Comparison of ENCODE assay signal across 14 cellular contexts in the genomic region with DNA sequence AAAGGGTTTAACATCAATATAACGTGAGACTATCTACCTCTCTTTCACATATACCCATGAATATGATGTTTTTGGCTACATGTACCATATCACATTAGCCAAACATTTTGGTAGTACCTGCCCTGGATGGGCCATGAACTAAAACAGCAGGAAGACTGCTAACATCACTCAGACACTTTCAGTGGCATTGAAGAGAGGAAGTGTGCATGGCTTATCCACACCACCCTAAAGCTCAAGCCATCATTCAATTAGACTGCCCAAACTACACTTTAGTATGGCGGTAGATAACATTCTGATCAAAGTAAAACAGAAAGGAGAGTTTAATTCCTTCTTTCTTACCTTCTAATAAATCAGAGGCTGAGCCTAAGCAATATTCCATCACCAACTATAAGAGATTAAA.
DNase-seq lines count a peak whose midpoint lies in the region; ATAC-seq and TF ChIP-seq lines count a peak whose summit lies in the region.
"Had no signal": no experiment of that assay in that cellular context is flagged by ENCODE, and none has a peak within 500 bp of the region (broad histone marks: within the 10 kb centered on the region; RNA-seq: fewer than 3 reads in every experiment).

No MANE protein-coding gene starts in this region.

- H4K20me1 ChIP-seq in PC-9 (ENCODE audit: insufficient read depth), result no peaks in the 10 kb centered on the region

- H3K36me3 ChIP-seq in PC-9 (ENCODE audit: low read depth), result peaks cover 14% of the 10 kb centered on the region

- H3K9me3 Mint-ChIP-seq in activated T-cell treated with anti-CD3 and anti-CD28 coated beads, Interleukin-2, amount 50 U/mL, for 24 hours, result no peaks in the 10 kb centered on the region
- H3K9me3 Mint-ChIP-seq in activated T-cell treated with anti-CD3 and anti-CD28 coated beads, Interleukin-2, amount 50 U/mL, for 4 hours, result no peaks in the 10 kb centered on the region
- H3K9me3 Mint-ChIP-seq in stimulated activated effector memory CD8-positive, alpha-beta T cell treated with anti-CD3 and anti-CD28 coated beads, Interleukin-12 subunit alpha, Interleukin-12 subunit beta, amount 100 ng/mL, for 72 hours, result no peaks in the 10 kb centered on the region

- peaks cover 35% of the 10 kb centered on the region for H3K4me1 ChIP-seq in PC-9 (replicated peaks; ENCODE audit: insufficient read depth)
- H3K4me1 ChIP-seq: ascending aorta had no signal

- no peaks in the 10 kb centered on the region for H3K79me2 ChIP-seq in PC-9 (ENCODE audit: low read depth)

- H3K27ac ChIP-seq in PC-9, result peak overlapping the region; percentile 86
- H3K27ac ChIP-seq: ascending aorta had no signal

- peak overlapping the region; percentile 62 for H3K4me2 ChIP-seq in PC-9

- peak overlapping the region; percentile 33 for H3K27ac Mint-ChIP-seq in activated T-cell treated with anti-CD3 and anti-CD28 coated beads, Interleukin-2, amount 50 U/mL, for 24 hours
- H3K27ac Mint-ChIP-seq in stimulated activated effector memory CD8-positive, alpha-beta T cell treated with anti-CD3 and anti-CD28 coated beads, Interleukin-12 subunit alpha, Interleukin-12 subunit beta, amount 100 ng/mL, for 72 hours, result peak overlapping the region; percentile 65
- H3K27ac Mint-ChIP-seq: progenitor cell of endocrine pancreas had no signal

- peaks cover 69% of the 10 kb centered on the region for H3K36me3 Mint-ChIP-seq in activated T-cell treated with anti-CD3 and anti-CD28 coated beads, Interleukin-2, amount 50 U/mL, for 24 hours (ENCODE audit: low read depth)
- peaks cover 26% of the 10 kb centered on the region for H3K36me3 Mint-ChIP-seq in activated T-cell treated with anti-CD3 and anti-CD28 coated beads, Interleukin-2, amount 50 U/mL, for 4 hours (ENCODE audit: insufficient read depth)
- peaks cover 82% of the 10 kb centered on the region for H3K36me3 Mint-ChIP-seq in stimulated activated effector memory CD8-positive, alpha-beta T cell treated with anti-CD3 and anti-CD28 coated beads, Interleukin-12 subunit alpha, Interleukin-12 subunit beta, amount 100 ng/mL, for 72 hours

- no peak for TF ChIP-seq CTCF in PC-9 (conservative IDR thresholded peaks at IDR 0.05)

- DNase-seq in activated T-cell treated with anti-CD3 and anti-CD28 coated beads, Interleukin-2, amount 50 U/mL, for 24 hours, result no peak
- DNase-seq in activated T-cell treated with anti-CD3 and anti-CD28 coated beads, Interleukin-2, amount 50 U/mL, for 4 hours, result no peak
- DNase-seq in PC-9 (no peak), SKM-1 (lab: John Stamatoyannopoulos, UW; ENCODE audit: unreplicated experiment) (no peak), SIG-M5 (lab: John Stamatoyannopoulos, UW) (no peak)
- no peak for DNase-seq in stimulated activated effector memory CD8-positive, alpha-beta T cell treated with anti-CD3 and anti-CD28 coated beads, Interleukin-12 subunit alpha, Interleukin-12 subunit beta, amount 100 ng/mL, for 72 hours (ENCODE audit: low spot score in 2 of 2)
- DNase-seq: effector CD8-positive, alpha-beta T cell; islet precursor cell; NCI-H146; NCI-H69 had no signal

- CTCF ChIA-PET in PC-9 (lab: Charles Lee), result interaction anchor here (0.7 kb wide), 1 partner anchor 72 kb away, joined by 3 read pairs; no protein-coding TSS in a partner anchor

- POLR2A ChIA-PET in PC-9 (lab: Charles Lee; ENCODE audit: unreplicated experiment), result no interaction called here

- intact Hi-C loops in PC-9 (cut with micrococcal nuclease; ENCODE audit: unreplicated experiment), result loop anchor here (1.0 to 5.0 kb wide), 2 partner anchors 32 to 133 kb away; a partner anchor contains a TSS

- H3K4me1 Mint-ChIP-seq in activated T-cell treated with anti-CD3 and anti-CD28 coated beads, Interleukin-2, amount 50 U/mL, for 24 hours (ENCODE audit: low read depth), result peaks cover 1% of the 10 kb centered on the region
- H3K4me1 Mint-ChIP-seq in activated T-cell treated with anti-CD3 and anti-CD28 coated beads, Interleukin-2, amount 50 U/mL, for 4 hours (ENCODE audit: low read depth), result peaks cover 5% of the 10 kb centered on the region
- H3K4me1 Mint-ChIP-seq in stimulated activated effector memory CD8-positive, alpha-beta T cell treated with anti-CD3 and anti-CD28 coated beads, Interleukin-12 subunit alpha, Interleukin-12 subunit beta, amount 100 ng/mL, for 72 hours, result no peaks in the 10 kb centered on the region

- H3K4me3 ChIP-seq in PC-9, result no peak overlapping the region
- H3K4me3 ChIP-seq: ascending aorta had no signal

- H3F3A ChIP-seq in PC-9 (ENCODE audit: insufficient read depth, low read depth), result peaks cover 18% of the 10 kb centered on the region

- no peak overlapping the region for H3K4me3 Mint-ChIP-seq in activated T-cell treated with anti-CD3 and anti-CD28 coated beads, Interleukin-2, amount 50 U/mL, for 24 hours
- no peak overlapping the region for H3K4me3 Mint-ChIP-seq in activated T-cell treated with anti-CD3 and anti-CD28 coated beads, Interleukin-2, amount 50 U/mL, for 4 hours
- H3K4me3 Mint-ChIP-seq in stimulated activated effector memory CD8-positive, alpha-beta T cell treated with anti-CD3 and anti-CD28 coated beads, Interleukin-12 subunit alpha, Interleukin-12 subunit beta, amount 100 ng/mL, for 72 hours, result no peak overlapping the region

- no peaks in the 10 kb centered on the region for H3K9me3 ChIP-seq in PC-9 (ENCODE audit: insufficient read depth, low read depth)
- H3K9me3 ChIP-seq: ascending aorta had no signal

- no peak for ATAC-seq in activated T-cell treated with anti-CD3 and anti-CD28 coated beads, Interleukin-2, amount 50 U/mL, for 4 hours
- ATAC-seq in HG02885 (IDR thresholded peaks at IDR 0.05; ENCODE audit: poor library complexity, unreplicated experiment), result peak; percentile 44
- ATAC-seq in stimulated activated effector memory CD8-positive, alpha-beta T cell treated with anti-CD3 and anti-CD28 coated beads, Interleukin-12 subunit alpha, Interleukin-12 subunit beta, amount 100 ng/mL, for 72 hours, result no peak
- no peak for ATAC-seq in GM18519 (IDR thresholded peaks at IDR 0.05; ENCODE audit: low FRiP score, unreplicated experiment)

- H3K27me3 ChIP-seq in PC-9 (ENCODE audit: insufficient read depth, low read depth), result no peaks in the 10 kb centered on the region
- H3K27me3 ChIP-seq: ascending aorta had no signal

- no peak overlapping the region for H2AFZ ChIP-seq in PC-9

- H3K27me3 Mint-ChIP-seq in activated T-cell treated with anti-CD3 and anti-CD28 coated beads, Interleukin-2, amount 50 U/mL, for 24 hours, result no peaks in the 10 kb centered on the region
- no peaks in the 10 kb centered on the region for H3K27me3 Mint-ChIP-seq in activated T-cell treated with anti-CD3 and anti-CD28 coated beads, Interleukin-2, amount 50 U/mL, for 4 hours (ENCODE audit: low read depth)
- H3K27me3 Mint-ChIP-seq: progenitor cell of endocrine pancreas had no signal

- no peaks in the 10 kb centered on the region for H3K9me2 ChIP-seq in PC-9 (ENCODE audit: insufficient read depth)

- no TSS peak for BruUV-seq in PC-9 (replicated peaks; lab: Mats Ljungman, UMichigan)
